In genomic region chr5:177425801-177426565, GRCh38 we compare ENCODE assay signal across 8 cellular contexts. TPM values are rescaled to one million over a fixed set of nuclear protein-coding genes. Genes with fewer than 3 reads are reported as not detected.
A peak's percentile ranks its signal among the peaks of the same experiment; 100 is the strongest.
DNase-seq lines count a peak whose midpoint lies in the region; ATAC-seq, FAIRE-seq and TF ChIP-seq lines count a peak whose summit lies in the region.

No MANE protein-coding gene starts in this region.

- POLR2A ChIA-PET in H1 (lab: Charles Lee; ENCODE audit: partially characterized antibody) = interaction anchor here (0.6 to 24.2 kb wide), 18 partner anchors 9 to 91 kb away, joined by 3 to 460 read pairs (median 5); partner anchors contain the start of genes DDX41, LMAN2, PDLIM7 and PRR7

- H3K56ac ChIP-seq in H1 (replicated peaks; ENCODE audit: insufficient read length, low read depth, low read length) = peak overlapping the region; percentile 83

- CTCF ChIA-PET in H1 (lab: Charles Lee; ENCODE audit: partially characterized antibody) = interaction anchor here (0.5 to 7.1 kb wide), 13 partner anchors 12 to 620 kb away, joined by 3 to 57 read pairs (median 4); partner anchors contain the start of gene PFN3

- no peak overlapping the region for H3K23ac ChIP-seq in H1 (ENCODE audit: insufficient read length)

- no peak overlapping the region for H2BK120ac ChIP-seq in H1 (replicated peaks; ENCODE audit: low read depth, low read length)

- peak overlapping the region; percentile 83 for H3K27ac Mint-ChIP-seq in memory B cell

- TF ChIP-seq POLR2A in H1 (IDR thresholded peaks at IDR 0.05; ENCODE audit: control extremely low read depth in 1 of 2, low read depth in 2 of 2, low read length in 2 of 2) = peak in 1 of 2 experiments; percentile 95; a peak in 2 of 3 replicates

- TF ChIP-seq RAD21 in H1 (IDR thresholded peaks at IDR 0.05 in 1 of 2, conservative IDR thresholded peaks at IDR 0.05 in 1 of 2; ENCODE audit: low read depth in 2 of 2, low read length in 2 of 2) = no peak

- no peaks in the 10 kb centered on the region for H3K9me3 Mint-ChIP-seq in memory B cell

- in situ Hi-C loops in Caki2 (cut with HindIII; ENCODE audit: low pct_unique_long_range_greater_than_20kb, low sequenced_read_pairs) = no loop called here

- H3K79me1 ChIP-seq in H1 (ENCODE audit: low read depth, low read length) = peaks cover 16% of the 10 kb centered on the region

- peaks cover 32% of the 10 kb centered on the region for H3K4me1 Mint-ChIP-seq in memory B cell

- peaks cover 9% of the 10 kb centered on the region for H3K36me3 Mint-ChIP-seq in memory B cell

- H4K8ac ChIP-seq in H1 (ENCODE audit: extremely low read depth, insufficient read depth, low read length) = peak overlapping the region; percentile 93; the same call in 1 of the 2 replicates

- H3K27me3 Mint-ChIP-seq in memory B cell = no peaks in the 10 kb centered on the region

- H3K9ac ChIP-seq in H1 (replicated peaks in 1 of 4; ENCODE audit: extremely low read depth in 1 of 4, low read depth in 3 of 4, low read length in 3 of 4) = peak overlapping the region in 3 of 4 experiments; percentile 82 to 86 (median 84); a peak in 6 of 7 replicates

- FAIRE-seq in H1 (lab: Jason Lieb, UNC) = peak; percentile 68

- peak overlapping the region; percentile 91 for H2BK5ac ChIP-seq in H1 (ENCODE audit: low read depth, low read length)

- H3K14ac ChIP-seq in H1 (ENCODE audit: insufficient read length) = no peak overlapping the region

- peak in 1 of 2 experiments; percentile 69; a peak in 1 of 3 replicates for TF ChIP-seq EP300 in H1 (IDR thresholded peaks at IDR 0.05; ENCODE audit: borderline replicate concordance in 1 of 2, low read depth in 2 of 2, low read length in 2 of 2)

- peak overlapping the region; percentile 52 to 71 (median 64) for H3K4me3 ChIP-seq in H1 (ENCODE audit: extremely low read depth in 1 of 4, insufficient read depth in 2 of 4, low read depth in 3 of 4, low read length in 4 of 4)

- H3K27me3 ChIP-seq in H1 (replicated peaks in 1 of 4; ENCODE audit: control insufficient read depth in 3 of 4, extremely low read depth in 1 of 4, insufficient read depth in 3 of 4, low read length in 3 of 4) = no peaks in the 10 kb centered on the region

- peak overlapping the region; percentile 86 for H3K4me3 Mint-ChIP-seq in memory B cell

- H2AFZ ChIP-seq in H1 (ENCODE audit: low read length) = no peak overlapping the region

- H2BK15ac ChIP-seq in H1 (ENCODE audit: low read length) = peak overlapping the region; percentile 88

- H3K4ac ChIP-seq in H1 (replicated peaks; ENCODE audit: insufficient read length, low read depth, low read length) = no peak overlapping the region

- H2AK5ac ChIP-seq in H1 (ENCODE audit: low read depth, low read length) = no peak overlapping the region

- H3K79me2 ChIP-seq in H1 (ENCODE audit: control insufficient read depth in 1 of 2, insufficient read depth in 2 of 2, low read length in 2 of 2) = peaks cover 0 to 26% of the 10 kb centered on the region in 2 experiments; a peak in 2 of 4 replicates

- H3K18ac ChIP-seq in H1 (ENCODE audit: extremely low read depth, low read length) = peak overlapping the region; percentile 71; the same call in 1 of the 2 replicates

- H3K4me2 ChIP-seq in H1 (ENCODE audit: insufficient read depth in 1 of 2, low read depth in 2 of 2, low read length in 2 of 2) = peak overlapping the region; percentile 62 to 81

- peak; percentile 100 for DNase-seq in Caki2 (ENCODE audit: low read depth)
- peak in 75 of 76 experiments; percentile 87 to 100 (median 99) for DNase-seq in HUDEP-2 (lab: John Stamatoyannopoulos, UW; ENCODE audit: unreplicated experiment in 76 of 76)
- DNase-seq in NOMO-1 treated with dmso at 0.1 percent for 144 hours (lab: John Stamatoyannopoulos, UW; ENCODE audit: unreplicated experiment) = peak; percentile 99
- DNase-seq in activated CD8-positive, alpha-beta memory T cell treated with anti-CD3 and anti-CD28 coated beads, Interleukin-2, amount 50 U/mL, for 1 hour (ENCODE audit: extremely low read depth) = peak; percentile 100
- peak; percentile 97 to 100 for DNase-seq in H1 (ENCODE audit: low read depth in 1 of 2, low spot score in 2 of 2)
- DNase-seq in memory B cell (ENCODE audit: low spot score in 2 of 2) = peak; percentile 93 to 99
- DNase-seq in stimulated activated CD8-positive, alpha-beta memory T cell treated with anti-CD3 and anti-CD28 coated beads, Interleukin-12 subunit alpha, Interleukin-12 subunit beta, amount 100 ng/mL, for 1 hour (ENCODE audit: low read depth) = peak; percentile 100

- TF ChIP-seq CTCF in H1 (IDR thresholded peaks at IDR 0.05; ENCODE audit: control extremely low read depth in 1 of 3, insufficient read depth in 1 of 3, low read depth in 1 of 3, low read length in 3 of 3) = no peak

- peak overlapping the region; percentile 88 for H4K5ac ChIP-seq in H1 (ENCODE audit: insufficient read length, low read depth, low read length)

- H3K4me1 ChIP-seq in H1 (replicated peaks in 1 of 4; ENCODE audit: control insufficient read depth in 3 of 4, insufficient read depth in 4 of 4, low read length in 3 of 4) = peaks cover 4 to 14% (median 9%) of the 10 kb centered on the region in 4 experiments; a peak in 6 of 7 replicates

- H3K9me3 ChIP-seq in H1 (ENCODE audit: insufficient read depth in 2 of 2, low read depth in 1 of 2, low read length in 1 of 2) = no peaks in the 10 kb centered on the region

- H4K20me1 ChIP-seq in H1 (replicated peaks in 1 of 2; ENCODE audit: control insufficient read depth in 1 of 2, insufficient read depth in 2 of 2, low read length in 2 of 2) = peaks cover 10 to 17% of the 10 kb centered on the region in 2 experiments

- 3% methylated on average over 50 of the region's 52 CpGs; no CpG with 5 or more reads in 1 of the 2 experiments for WGBS in H1 (ENCODE audit: extremely low coverage in 1 of 2, insufficient coverage in 1 of 2, insufficient read length in 1 of 2, insufficient replicate concordance in 2 of 2, low coverage in 1 of 2, low lambda C conversion rate in 2 of 2, missing lambda C conversion rate in 1 of 2), 2 experiments

- H2BK20ac ChIP-seq in H1 (ENCODE audit: low read length) = peak overlapping the region; percentile 80; the same call in 1 of the 2 replicates

- peaks cover 0 to 4% (median 2%) of the 10 kb centered on the region in 4 experiments; a peak in 2 of 8 replicates for H3K36me3 ChIP-seq in H1 (ENCODE audit: control insufficient read depth in 2 of 4, insufficient read depth in 4 of 4, low read length in 3 of 4)

- peaks cover 10% of the 10 kb centered on the region for H3K23me2 ChIP-seq in H1 (ENCODE audit: low read depth, low read length)

- ATAC-seq in GM21390 (IDR thresholded peaks at IDR 0.05; ENCODE audit: unreplicated experiment) (peak; percentile 72), memory B cell (ENCODE audit: low read depth) (peak; percentile 80)

- H2BK12ac ChIP-seq in H1 (ENCODE audit: low read depth, low read length) = peak overlapping the region; percentile 68; the same call in 1 of the 2 replicates

- H4K91ac ChIP-seq in H1 (replicated peaks; ENCODE audit: insufficient read length, low read length) = peak overlapping the region; percentile 90

- peak overlapping the region; percentile 86; the same call in 1 of the 2 replicates for H3K27ac ChIP-seq in H1 (ENCODE audit: low read depth, low read length)

RNA-seq across cellular contexts. Expression of gene GRK6, which starts 0.5 kb away (rescaled TPM):
- total RNA-seq in Caki2 (2014; rRNA removed; shearing (Covaris generic); ENCODE audit: low replicate concordance) = 60.9 and 65.2 TPM in 2 replicates
- total RNA-seq in H1 (2021; fragmentation: NEBNext Ultra II Directional; extraction: Animal tissue kit (Norgen Biotek cat#: 25700)) = 52.0 and 57.8 TPM in 2 replicates
- polyA plus RNA-seq in H1 (2011; rRNA removed) = 31.8 and 50.8 TPM in 2 replicates
- 43.3 TPM for polyA plus RNA-seq in H1 (2011; cell fraction: cytosol; rRNA removed)
- polyA plus RNA-seq in H1 (2011; cell fraction: nucleus; rRNA removed) = 53.8 TPM
- 32.8 to 46.4 TPM (median 42.2 TPM) in 4 replicates for polyA plus RNA-seq in H1 (2012, experiment 1 of 2)
- 38.4 TPM for polyA plus RNA-seq in H1 (2012, experiment 2 of 2)
- polyA plus RNA-seq in H1 (2013, experiment 1 of 2) = 23.7 TPM
- 24.5 TPM for polyA plus RNA-seq in H1 (2013, experiment 2 of 2)
- 21.9 and 25.8 TPM in 2 replicates for polyA minus RNA-seq in H1 (2011; rRNA and poly(A)+ RNA removed)
- 27.7 TPM for polyA minus RNA-seq in H1 (2011; cell fraction: cytosol; rRNA and poly(A)+ RNA removed)
- polyA minus RNA-seq in H1 (2011; cell fraction: nucleus; rRNA and poly(A)+ RNA removed) = 39.0 TPM

RNA-seq across cellular contexts. Expression of gene F12, which starts 16.6 kb away (rescaled TPM):
- 39.4 and 58.6 TPM in 2 replicates for total RNA-seq in Caki2 (2014; rRNA removed; shearing (Covaris generic); ENCODE audit: low replicate concordance)
- 5.4 and 6.5 TPM in 2 replicates for total RNA-seq in H1 (2021; fragmentation: NEBNext Ultra II Directional; extraction: Animal tissue kit (Norgen Biotek cat#: 25700))
- 7.8 and 12.0 TPM in 2 replicates for polyA plus RNA-seq in H1 (2011; rRNA removed)
- polyA plus RNA-seq in H1 (2011; cell fraction: cytosol; rRNA removed) = 6.0 TPM
- polyA plus RNA-seq in H1 (2011; cell fraction: nucleus; rRNA removed) = 5.0 TPM
- 3.5 to 7.1 TPM (median 4.9 TPM) in 4 replicates for polyA plus RNA-seq in H1 (2012, experiment 1 of 2)
- polyA plus RNA-seq in H1 (2012, experiment 2 of 2) = 3.5 TPM
- 2.6 TPM for polyA plus RNA-seq in H1 (2013, experiment 1 of 2)
- polyA plus RNA-seq in H1 (2013, experiment 2 of 2) = 3.1 TPM
- 0.85 and 0.88 TPM in 2 replicates for polyA minus RNA-seq in H1 (2011; rRNA and poly(A)+ RNA removed)
- polyA minus RNA-seq in H1 (2011; cell fraction: cytosol; rRNA and poly(A)+ RNA removed) = 2.3 TPM
- polyA minus RNA-seq in H1 (2011; cell fraction: nucleus; rRNA and poly(A)+ RNA removed) = 2.7 TPM

RNA-seq across cellular contexts. Expression of gene PRR7, which starts 20.6 kb away (rescaled TPM):
- total RNA-seq in Caki2 (2014; rRNA removed; shearing (Covaris generic); ENCODE audit: low replicate concordance) = 49.8 and 50.5 TPM in 2 replicates
- 8.0 and 8.6 TPM in 2 replicates for total RNA-seq in H1 (2021; fragmentation: NEBNext Ultra II Directional; extraction: Animal tissue kit (Norgen Biotek cat#: 25700))
- polyA plus RNA-seq in H1 (2011; rRNA removed) = 11.8 and 23.1 TPM in 2 replicates
- polyA plus RNA-seq in H1 (2011; cell fraction: cytosol; rRNA removed) = 11.7 TPM
- polyA plus RNA-seq in H1 (2011; cell fraction: nucleus; rRNA removed) = 12.5 TPM
- polyA plus RNA-seq in H1 (2012, experiment 1 of 2) = 0.79 to 4.9 TPM (median 4.9 TPM) in 4 replicates
- 2.8 TPM for polyA plus RNA-seq in H1 (2012, experiment 2 of 2)
- polyA plus RNA-seq in H1 (2013, experiment 1 of 2) = 5.2 TPM
- polyA plus RNA-seq in H1 (2013, experiment 2 of 2) = 4.9 TPM
- 0.12 and 0.13 TPM in 2 replicates for polyA minus RNA-seq in H1 (2011; rRNA and poly(A)+ RNA removed)
- 5.2 TPM for polyA minus RNA-seq in H1 (2011; cell fraction: cytosol; rRNA and poly(A)+ RNA removed)
- 7.5 TPM for polyA minus RNA-seq in H1 (2011; cell fraction: nucleus; rRNA and poly(A)+ RNA removed)

RNA-seq across cellular contexts. Expression of gene PFN3, which starts 25.5 kb away (rescaled TPM):
- total RNA-seq in Caki2 (2014; rRNA removed; shearing (Covaris generic); ENCODE audit: low replicate concordance) = not detected in 2 replicates
- total RNA-seq in H1 (2021; fragmentation: NEBNext Ultra II Directional; extraction: Animal tissue kit (Norgen Biotek cat#: 25700)) = not detected in 2 replicates
- polyA plus RNA-seq in H1 (2011; rRNA removed) = not detected in 2 replicates
- not detected for polyA plus RNA-seq in H1 (2011; cell fraction: cytosol; rRNA removed)
- not detected for polyA plus RNA-seq in H1 (2011; cell fraction: nucleus; rRNA removed)
- polyA plus RNA-seq in H1 (2012, experiment 1 of 2) = not detected in 4 replicates
- not detected for polyA plus RNA-seq in H1 (2012, experiment 2 of 2)
- not detected for polyA plus RNA-seq in H1 (2013, experiment 1 of 2)
- polyA plus RNA-seq in H1 (2013, experiment 2 of 2) = not detected
- not detected in 2 replicates for polyA minus RNA-seq in H1 (2011; rRNA and poly(A)+ RNA removed)
- polyA minus RNA-seq in H1 (2011; cell fraction: cytosol; rRNA and poly(A)+ RNA removed) = not detected
- not detected for polyA minus RNA-seq in H1 (2011; cell fraction: nucleus; rRNA and poly(A)+ RNA removed)

RNA-seq across cellular contexts. Expression of gene SLC34A1, which starts 41.7 kb away (rescaled TPM):
- total RNA-seq in Caki2 (2014; rRNA removed; shearing (Covaris generic); ENCODE audit: low replicate concordance) = 0.64 and 1.5 TPM in 2 replicates
- not detected in 2 replicates for total RNA-seq in H1 (2021; fragmentation: NEBNext Ultra II Directional; extraction: Animal tissue kit (Norgen Biotek cat#: 25700))
- polyA plus RNA-seq in H1 (2011; rRNA removed) = not detected in 2 replicates
- polyA plus RNA-seq in H1 (2011; cell fraction: cytosol; rRNA removed) = not detected
- polyA plus RNA-seq in H1 (2011; cell fraction: nucleus; rRNA removed) = not detected
- polyA plus RNA-seq in H1 (2012, experiment 1 of 2) = not detected in 4 replicates
- polyA plus RNA-seq in H1 (2012, experiment 2 of 2) = not detected
- polyA plus RNA-seq in H1 (2013, experiment 1 of 2) = not detected
- not detected for polyA plus RNA-seq in H1 (2013, experiment 2 of 2)
- polyA minus RNA-seq in H1 (2011; rRNA and poly(A)+ RNA removed) = not detected in 2 replicates
- not detected for polyA minus RNA-seq in H1 (2011; cell fraction: cytosol; rRNA and poly(A)+ RNA removed)
- polyA minus RNA-seq in H1 (2011; cell fraction: nucleus; rRNA and poly(A)+ RNA removed) = not detected

Comparison
In these comparisons a context has a peak if more than half of its experiments do, and no peak if none do; other contexts are left out.
1. Peak in every context shown above with its lines: DNase-seq, ATAC-seq, H3K4me3 ChIP-seq and H3K27ac ChIP-seq.